Comparison of ENCODE assay signal across 11 cellular contexts in genomic region chr1:41599912-41600311, GRCh38.
DNase-seq lines count a peak whose midpoint lies in the region; ATAC-seq and TF ChIP-seq lines count a peak whose summit lies in the region.
"Had no signal": no experiment of that assay in that cellular context is flagged by ENCODE, and none has a peak within 500 bp of the region (broad histone marks: within the 10 kb centered on the region; RNA-seq: fewer than 3 reads in every experiment).

No MANE protein-coding gene starts in this region.

- no peak for TF ChIP-seq POLR2A in breast epithelium (IDR thresholded peaks at IDR 0.05)

- ATAC-seq in HG03097 (IDR thresholded peaks at IDR 0.05; ENCODE audit: low FRiP score, unreplicated experiment): no peak

- POLR2A ChIA-PET in BJ (lab: Charles Lee): no interaction called here

- no peaks in the 10 kb centered on the region for H3K36me3 ChIP-seq in BJ (ENCODE audit: control insufficient read depth, insufficient read depth, low read length)
- no peaks in the 10 kb centered on the region for H3K36me3 ChIP-seq in breast epithelium
- H3K36me3 ChIP-seq in liver (ENCODE audit: control insufficient read depth in 4 of 4, insufficient read depth in 3 of 4, low read depth in 1 of 4, low read length in 3 of 4): no peaks in the 10 kb centered on the region

- DNase-seq in BJ (ENCODE audit: low read depth) (no peak), breast epithelium (ENCODE audit: low spot score in 2 of 2) (no peak), DMS 273 treated with DMSO at 0.1 percent for 48 hours (lab: John Stamatoyannopoulos, UW) (no peak), T1000 (lab: John Stamatoyannopoulos, UW) (no peak), mesenteric fat pad (ENCODE audit: low spot score) (no peak)
- DNase-seq: activated B cell treated with CpG ODN at 0.5 μM for 24 hours; GDM1; stimulated activated naive CD8-positive, alpha-beta T cell treated with anti-CD3 and anti-CD28 coated beads, Interleukin-15, Interleukin-2, amounts not matched to agents 100 U/mL and 50 U/mL, for 24 hours had no signal

- H3K4me3 ChIP-seq in BJ (ENCODE audit: low read depth, low read length) (no peak overlapping the region), breast epithelium (no peak overlapping the region), liver (ENCODE audit: low read depth in 1 of 3, low read length in 3 of 3) (no peak overlapping the region)

- 73% methylated on average over 5 of the region's 5 CpGs for WGBS in liver

- no peak overlapping the region for H3K9ac ChIP-seq in liver (ENCODE audit: low read depth in 1 of 2, low read length in 2 of 2)

- H3K27ac ChIP-seq in breast epithelium: no peak overlapping the region
- no peak overlapping the region for H3K27ac ChIP-seq in liver (ENCODE audit: low read depth in 1 of 2, low read length in 2 of 2)

- intact Hi-C loops in breast epithelium (cut with DNase I; ENCODE audit: low total_unique reads): no loop called here

- peak; percentile 68 for TF ChIP-seq CTCF in BJ (IDR thresholded peaks at IDR 0.05; ENCODE audit: insufficient read depth, low read depth, low read length)
- peak; percentile 51 for TF ChIP-seq CTCF in LNCAP (IDR thresholded peaks at IDR 0.05)
- peak in 2 of 3 donors; percentile 17 to 20 for TF ChIP-seq CTCF in breast epithelium (IDR thresholded peaks at IDR 0.05)
- TF ChIP-seq CTCF in liver (IDR thresholded peaks at IDR 0.05; ENCODE audit: low read depth, low read length, missing input control): peak; percentile 32

- TF ChIP-seq RAD21 in liver (IDR thresholded peaks at IDR 0.05): peak in 1 of 2 donors; percentile 36

- H3K4me1 ChIP-seq in breast epithelium (no peaks in the 10 kb centered on the region), liver (ENCODE audit: control insufficient read depth in 4 of 4, insufficient read depth in 4 of 4, low read length in 3 of 4) (no peaks in the 10 kb centered on the region)

- H3K27me3 ChIP-seq in BJ (ENCODE audit: control insufficient read depth, insufficient read depth, low read length) (no peaks in the 10 kb centered on the region), breast epithelium (no peaks in the 10 kb centered on the region), liver (ENCODE audit: control insufficient read depth in 4 of 4, insufficient read depth in 4 of 4, low read length in 3 of 4) (no peaks in the 10 kb centered on the region)

- CTCF ChIA-PET in BJ (lab: Yijun Ruan, JAX): no interaction called here

- no peaks in the 10 kb centered on the region for H3K9me3 ChIP-seq in breast epithelium
- H3K9me3 ChIP-seq in liver (ENCODE audit: control insufficient read depth in 4 of 4, low read length in 3 of 4): peaks cover 0 to 4% (median 2%) of the 10 kb centered on the region in 4 donors

TF ChIP-seq in liver, 16 proteins besides CTCF, POLR2A, EP300 and RAD21:
- no peak for TF ChIP-seq GABPA (IDR thresholded peaks at IDR 0.05 in 1 of 2, conservative IDR thresholded peaks at IDR 0.05 in 1 of 2)
- no peak for TF ChIP-seq EGR1 (IDR thresholded peaks at IDR 0.05; ENCODE audit: low read depth in 2 of 2)
- TF ChIP-seq JUND (IDR thresholded peaks at IDR 0.05): no peak
- TF ChIP-seq FOXA2 (IDR thresholded peaks at IDR 0.05): no peak
- TF ChIP-seq NR2F2 (IDR thresholded peaks at IDR 0.05): no peak
- no peak for TF ChIP-seq RXRA (IDR thresholded peaks at IDR 0.05)
- TF ChIP-seq TAF1 (conservative IDR thresholded peaks at IDR 0.05): no peak
- TF ChIP-seq, protein P1, sequence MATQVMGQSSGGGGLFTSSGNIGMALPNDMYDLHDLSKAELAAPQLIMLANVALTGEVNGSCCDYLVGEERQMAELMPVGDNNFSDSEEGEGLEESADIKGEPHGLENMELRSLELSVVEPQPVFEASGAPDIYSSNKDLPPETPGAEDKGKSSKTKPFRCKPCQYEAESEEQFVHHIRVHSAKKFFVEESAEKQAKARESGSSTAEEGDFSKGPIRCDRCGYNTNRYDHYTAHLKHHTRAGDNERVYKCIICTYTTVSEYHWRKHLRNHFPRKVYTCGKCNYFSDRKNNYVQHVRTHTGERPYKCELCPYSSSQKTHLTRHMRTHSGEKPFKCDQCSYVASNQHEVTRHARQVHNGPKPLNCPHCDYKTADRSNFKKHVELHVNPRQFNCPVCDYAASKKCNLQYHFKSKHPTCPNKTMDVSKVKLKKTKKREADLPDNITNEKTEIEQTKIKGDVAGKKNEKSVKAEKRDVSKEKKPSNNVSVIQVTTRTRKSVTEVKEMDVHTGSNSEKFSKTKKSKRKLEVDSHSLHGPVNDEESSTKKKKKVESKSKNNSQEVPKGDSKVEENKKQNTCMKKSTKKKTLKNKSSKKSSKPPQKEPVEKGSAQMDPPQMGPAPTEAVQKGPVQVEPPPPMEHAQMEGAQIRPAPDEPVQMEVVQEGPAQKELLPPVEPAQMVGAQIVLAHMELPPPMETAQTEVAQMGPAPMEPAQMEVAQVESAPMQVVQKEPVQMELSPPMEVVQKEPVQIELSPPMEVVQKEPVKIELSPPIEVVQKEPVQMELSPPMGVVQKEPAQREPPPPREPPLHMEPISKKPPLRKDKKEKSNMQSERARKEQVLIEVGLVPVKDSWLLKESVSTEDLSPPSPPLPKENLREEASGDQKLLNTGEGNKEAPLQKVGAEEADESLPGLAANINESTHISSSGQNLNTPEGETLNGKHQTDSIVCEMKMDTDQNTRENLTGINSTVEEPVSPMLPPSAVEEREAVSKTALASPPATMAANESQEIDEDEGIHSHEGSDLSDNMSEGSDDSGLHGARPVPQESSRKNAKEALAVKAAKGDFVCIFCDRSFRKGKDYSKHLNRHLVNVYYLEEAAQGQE (IDR thresholded peaks at IDR 0.05): no peak
- no peak for TF ChIP-seq MAX (IDR thresholded peaks at IDR 0.05)
- no peak for TF ChIP-seq ZBTB33 (IDR thresholded peaks at IDR 0.05)
- TF ChIP-seq, protein P2, sequence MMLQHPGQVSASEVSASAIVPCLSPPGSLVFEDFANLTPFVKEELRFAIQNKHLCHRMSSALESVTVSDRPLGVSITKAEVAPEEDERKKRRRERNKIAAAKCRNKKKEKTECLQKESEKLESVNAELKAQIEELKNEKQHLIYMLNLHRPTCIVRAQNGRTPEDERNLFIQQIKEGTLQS (IDR thresholded peaks at IDR 0.05): no peak
- no peak for TF ChIP-seq SP1 (IDR thresholded peaks at IDR 0.05)
- no peak for TF ChIP-seq HNF4G (IDR thresholded peaks at IDR 0.05)
- TF ChIP-seq FOXA1 (IDR thresholded peaks at IDR 0.05): no peak
- no peak for TF ChIP-seq YY1 (IDR thresholded peaks at IDR 0.05)
- no peak for TF ChIP-seq HNF4A (conservative IDR thresholded peaks at IDR 0.05)
